10 cellular contexts compared by ENCODE assay signal in genomic region chr3:43327184-43327950, GRCh38. TPM values are rescaled to one million over a fixed set of nuclear protein-coding genes. Genes with fewer than 3 reads are reported as not detected.
A peak's percentile ranks its signal among the peaks of the same experiment; 100 is the strongest.
DNase-seq lines count a peak whose midpoint lies in the region; ATAC-seq and TF ChIP-seq lines count a peak whose summit lies in the region.
"Had no signal": no experiment of that assay in that cellular context is flagged by ENCODE, and none has a peak within 500 bp of the region (broad histone marks: within the 10 kb centered on the region; RNA-seq: fewer than 3 reads in every experiment).

No MANE protein-coding gene starts in this region.

- peak overlapping the region; percentile 2 for H3K4me3 Mint-ChIP-seq in stimulated activated effector memory CD8-positive, alpha-beta T cell treated with anti-CD3 and anti-CD28 coated beads, Interleukin-12 subunit alpha, Interleukin-12 subunit beta, amount 100 ng/mL, for 72 hours

- ATAC-seq in GM21717 (IDR thresholded peaks at IDR 0.05; ENCODE audit: unreplicated experiment) = peak; percentile 44
- peak; percentile 70 for ATAC-seq in stimulated activated effector memory CD8-positive, alpha-beta T cell treated with anti-CD3 and anti-CD28 coated beads, Interleukin-12 subunit alpha, Interleukin-12 subunit beta, amount 100 ng/mL, for 72 hours

- peak; percentile 96 for DNase-seq in SK-MEL-5 (ENCODE audit: low read depth, low spot score)
- DNase-seq in cardiac muscle cell (ENCODE audit: low read depth in 1 of 2, low spot score in 1 of 2) = peak; percentile 51 to 72
- DNase-seq in stimulated activated effector memory CD8-positive, alpha-beta T cell treated with anti-CD3 and anti-CD28 coated beads, Interleukin-12 subunit alpha, Interleukin-12 subunit beta, amount 100 ng/mL, for 72 hours (ENCODE audit: low spot score in 2 of 2) = no peak
- no peak for DNase-seq in NK-92 treated with Interleukin-12 subunit alpha and Interleukin-12 subunit beta, amount 100 ng/mL, for 24 hours (lab: John Stamatoyannopoulos, UW)
- DNase-seq in prostate gland (ENCODE audit: low spot score) = no peak
- no peak for DNase-seq in activated CD4-positive, CD25-positive, alpha-beta regulatory T cell treated with anti-CD3 and anti-CD28 coated beads, Interleukin-2, amount 50 U/mL, for 72 hours
- no peak for DNase-seq in stimulated activated CD4-positive, alpha-beta T cell treated with anti-CD3 and anti-CD28 coated beads, Interleukin-1b, Interleukin-23, amount 100 ng/mL, for 48 hours
- DNase-seq: activated CD8-positive, alpha-beta memory T cell treated with anti-CD3 and anti-CD28 coated beads, Interleukin-2, amount 50 U/mL, for 48 hours; NCI-H1694 had no signal

- H3K9me3 ChIP-seq in cardiac muscle cell (ENCODE audit: low read depth) (no peaks in the 10 kb centered on the region), prostate gland (no peaks in the 10 kb centered on the region)

- H3K4me1 Mint-ChIP-seq in stimulated activated effector memory CD8-positive, alpha-beta T cell treated with anti-CD3 and anti-CD28 coated beads, Interleukin-12 subunit alpha, Interleukin-12 subunit beta, amount 100 ng/mL, for 72 hours = peaks cover 46% of the 10 kb centered on the region

- H3K27ac Mint-ChIP-seq in stimulated activated effector memory CD8-positive, alpha-beta T cell treated with anti-CD3 and anti-CD28 coated beads, Interleukin-12 subunit alpha, Interleukin-12 subunit beta, amount 100 ng/mL, for 72 hours = peak overlapping the region; percentile 36

- in situ Hi-C loops in SK-MEL-5 (cut with HindIII; ENCODE audit: low pct_unique_long_range_greater_than_20kb, low sequenced_read_pairs) = no loop called here

- peaks cover 22% of the 10 kb centered on the region for H3K4me1 ChIP-seq in cardiac muscle cell (ENCODE audit: low read depth)
- H3K4me1 ChIP-seq in prostate gland (replicated peaks) = peaks cover 3% of the 10 kb centered on the region

- 17% methylated on average over 1 of the region's 1 CpG for WGBS in prostate gland

- intact Hi-C loops in prostate gland (cut with DNase I) = no loop called here

- H3K27me3 ChIP-seq in cardiac muscle cell (no peaks in the 10 kb centered on the region), prostate gland (replicated peaks; ENCODE audit: insufficient read depth) (no peaks in the 10 kb centered on the region)

- H3K36me3 Mint-ChIP-seq in stimulated activated effector memory CD8-positive, alpha-beta T cell treated with anti-CD3 and anti-CD28 coated beads, Interleukin-12 subunit alpha, Interleukin-12 subunit beta, amount 100 ng/mL, for 72 hours = peaks cover 12% of the 10 kb centered on the region

- no peak for TF ChIP-seq POLR2A in prostate gland (IDR thresholded peaks at IDR 0.05)

- TF ChIP-seq CTCF in cardiac muscle cell (IDR thresholded peaks at IDR 0.05; ENCODE audit: low read depth, low read length) (no peak), prostate gland (IDR thresholded peaks at IDR 0.05) (no peak)

- H3K36me3 ChIP-seq in cardiac muscle cell (no peaks in the 10 kb centered on the region), prostate gland (no peaks in the 10 kb centered on the region)

- no peaks in the 10 kb centered on the region for H3K9me3 Mint-ChIP-seq in stimulated activated effector memory CD8-positive, alpha-beta T cell treated with anti-CD3 and anti-CD28 coated beads, Interleukin-12 subunit alpha, Interleukin-12 subunit beta, amount 100 ng/mL, for 72 hours

- H3K4me3 ChIP-seq in cardiac muscle cell (no peak overlapping the region), prostate gland (no peak overlapping the region)

- H3K27ac ChIP-seq in cardiac muscle cell (peak overlapping the region; percentile 73), prostate gland (peak overlapping the region in 1 of 2 donors; percentile 42)

RNA-seq across cellular contexts. Expression of gene SNRK, which starts 41.0 kb away (rescaled TPM):
- total RNA-seq in SK-MEL-5 (2014; rRNA removed; shearing (Covaris generic)) = 19.7 and 20.6 TPM in 2 replicates
- polyA plus RNA-seq in SK-MEL-5 (2015; cell fraction: cytosol; rRNA removed) = 7.1 and 11.4 TPM in 2 replicates
- polyA plus RNA-seq in SK-MEL-5 (2015; cell fraction: nucleus; rRNA removed) = 13.3 and 14.6 TPM in 2 replicates
- total RNA-seq in cardiac muscle cell (10.6 and 15.6 TPM in 2 replicates), prostate gland (10 to 100 TPM; 18.9 to 38.1 TPM)
- 4.6 and 5.8 TPM in 2 replicates for polyA plus RNA-seq in cardiac muscle cell

Comparison
In these comparisons a context has a peak if more than half of its experiments do, and no peak if none do; other contexts are left out.
1. DNase-seq: peak in SK-MEL-5 (single experiment) and cardiac muscle cell (2 of 2); none in stimulated activated effector memory CD8-positive, alpha-beta T cell treated with anti-CD3 and anti-CD28 coated beads, Interleukin-12 subunit alpha, Interleukin-12 subunit beta, amount 100 ng/mL, for 72 hours (0 of 2), NK-92 treated with Interleukin-12 subunit alpha and Interleukin-12 subunit beta, amount 100 ng/mL, for 24 hours (single experiment), prostate gland (single experiment), activated CD4-positive, CD25-positive, alpha-beta regulatory T cell treated with anti-CD3 and anti-CD28 coated beads, Interleukin-2, amount 50 U/mL, for 72 hours (single experiment) and stimulated activated CD4-positive, alpha-beta T cell treated with anti-CD3 and anti-CD28 coated beads, Interleukin-1b, Interleukin-23, amount 100 ng/mL, for 48 hours (single experiment).